16 cellular contexts compared by ENCODE assay signal in genomic region chr11:112610996-112611795, GRCh38.
A peak's percentile ranks its signal among the peaks of the same experiment; 100 is the strongest.
DNase-seq lines count a peak whose midpoint lies in the region; ATAC-seq, FAIRE-seq and TF ChIP-seq lines count a peak whose summit lies in the region.
"Had no signal": no experiment of that assay in that cellular context is flagged by ENCODE, and none has a peak within 500 bp of the region (broad histone marks: within the 10 kb centered on the region; RNA-seq: fewer than 3 reads in every experiment).

No MANE protein-coding gene starts in this region.

- H3K4me2 ChIP-seq in SK-N-SH (peak overlapping the region; percentile 59), keratinocyte (ENCODE audit: control insufficient read depth, extremely low read depth, insufficient read depth, low read depth, low read length) (no peak overlapping the region)

- POLR2A ChIA-PET in SK-N-SH (lab: Yijun Ruan, JAX) = no interaction called here

- H4K20me1 ChIP-seq in SK-N-SH (ENCODE audit: insufficient read depth) (no peaks in the 10 kb centered on the region), keratinocyte (ENCODE audit: control insufficient read depth, extremely low read depth, insufficient read depth, low read length) (no peaks in the 10 kb centered on the region)

- WGBS in SK-N-SH (ENCODE audit: low lambda C conversion rate) = 42% methylated on average over 5 of the region's 6 CpGs
- WGBS in esophagus squamous epithelium, 2 donors = 59 to 71% methylated on average over 4 to 5 of the region's 6 CpGs

- DNase-seq in DMS79 treated with DMSO at 0.1 percent for 48 hours (lab: John Stamatoyannopoulos, UW) = peak; percentile 93
- DNase-seq in NCI-H1694 treated with DMSO at 0.1 percent for 48 hours (lab: John Stamatoyannopoulos, UW) = peak; percentile 80
- no peak for DNase-seq in SK-N-SH
- no peak for DNase-seq in keratinocyte (ENCODE audit: low read depth, low spot score)
- no peak for DNase-seq in esophagus squamous epithelium (lab: John Stamatoyannopoulos, UW)
- DNase-seq in colonic mucosa = no peak
- DNase-seq in stimulated activated CD4-positive, alpha-beta T cell treated with anti-CD3 and anti-CD28 coated beads, Interleukin-15, amount 100 ng/mL, for 24 hours = no peak
- DNase-seq: activated B cell treated with CpG ODN at 0.5 μM for 24 hours, mesenchymal stem cell, NCI-H146, occipital lobe had no signal

- peaks cover 18% of the 10 kb centered on the region for H3F3A ChIP-seq in SK-N-SH (replicated peaks; ENCODE audit: insufficient read depth)

- no peaks in the 10 kb centered on the region for H3K9me1 ChIP-seq in keratinocyte (ENCODE audit: control insufficient read depth, extremely low read depth, insufficient read depth, low read length)

- H3K27me3 ChIP-seq in SK-N-SH (ENCODE audit: insufficient read depth) (no peaks in the 10 kb centered on the region), keratinocyte (ENCODE audit: control insufficient read depth, extremely low read depth, insufficient read depth, low read length) (no peaks in the 10 kb centered on the region), esophagus squamous epithelium (no peaks in the 10 kb centered on the region), colonic mucosa (no peaks in the 10 kb centered on the region)
- H3K27me3 ChIP-seq: vagina had no signal

- H3K9ac ChIP-seq in SK-N-SH = peak overlapping the region; percentile 14; the same call in 1 of the 2 replicates
- no peak overlapping the region for H3K9ac ChIP-seq in keratinocyte (ENCODE audit: control insufficient read depth, extremely low read depth, insufficient read depth, low read length)
- H3K9ac ChIP-seq in colonic mucosa (ENCODE audit: low read depth in 2 of 2, low read length in 2 of 2) = no peak overlapping the region

- no peak for ATAC-seq in activated T-helper 17 cell treated with anti-CD3 and anti-CD28 coated beads, Interleukin-2, amount 50 U/mL, for 72 hours (replicated peaks)

- H3K27me3 Mint-ChIP-seq in activated T-helper 17 cell treated with anti-CD3 and anti-CD28 coated beads, Interleukin-2, amount 50 U/mL, for 72 hours = peaks cover 21% of the 10 kb centered on the region

- CTCF ChIA-PET in SK-N-SH (lab: Yijun Ruan, JAX) = interaction anchor here (1.5 kb wide), 1 partner anchor 678 kb away, joined by 7 read pairs; no protein-coding TSS in a partner anchor

- intact Hi-C loops in esophagus squamous epithelium (cut with DNase I) = no loop called here
- intact Hi-C loops in colonic mucosa (cut with DNase I) = no loop called here

- no peaks in the 10 kb centered on the region for H3K9me2 ChIP-seq in SK-N-SH

- H3K27ac ChIP-seq in SK-N-SH (ENCODE audit: low read depth in 2 of 2, low read length in 1 of 2) = peak overlapping the region; percentile 96 to 97
- H3K27ac ChIP-seq in keratinocyte (ENCODE audit: control insufficient read depth, insufficient read depth, low read length) = no peak overlapping the region
- H3K27ac ChIP-seq in esophagus squamous epithelium = no peak overlapping the region
- no peak overlapping the region for H3K27ac ChIP-seq in colonic mucosa
- H3K27ac ChIP-seq: coronary artery, vagina had no signal

- H3K4me1 ChIP-seq in SK-N-SH (ENCODE audit: control insufficient read depth in 1 of 2, insufficient read depth in 2 of 2, low read depth in 1 of 2, low read length in 1 of 2) (peaks cover 36 to 58% of the 10 kb centered on the region in 2 experiments), keratinocyte (ENCODE audit: control insufficient read depth, extremely low read depth, insufficient read depth, low read length) (peaks cover 51% of the 10 kb centered on the region), esophagus squamous epithelium (peaks cover 24 to 53% (median 30%) of the 10 kb centered on the region in 3 donors), colonic mucosa (no peaks in the 10 kb centered on the region)

- no peak for TF ChIP-seq POLR2A in esophagus squamous epithelium (IDR thresholded peaks at IDR 0.05)

- H3K9me3 Mint-ChIP-seq in activated T-helper 17 cell treated with anti-CD3 and anti-CD28 coated beads, Interleukin-2, amount 50 U/mL, for 72 hours = no peaks in the 10 kb centered on the region
- H3K9me3 Mint-ChIP-seq: activated B cell treated with CpG ODN at 0.5 μM for 24 hours; stimulated activated naive CD8-positive, alpha-beta T cell treated with anti-CD3 and anti-CD28 coated beads, Interleukin-15, Interleukin-2, amounts not matched to agents 100 ng/mL and 50 ng/mL, for 24 hours had no signal

- H2AFZ ChIP-seq in SK-N-SH (ENCODE audit: low read depth) (no peak overlapping the region), keratinocyte (ENCODE audit: control insufficient read depth, low read length) (peak overlapping the region; percentile 5)

- H3K4me1 Mint-ChIP-seq in activated T-helper 17 cell treated with anti-CD3 and anti-CD28 coated beads, Interleukin-2, amount 50 U/mL, for 72 hours = no peaks in the 10 kb centered on the region
- H3K4me1 Mint-ChIP-seq: activated B cell treated with CpG ODN at 0.5 μM for 24 hours had no signal

- H3K27ac Mint-ChIP-seq in activated T-helper 17 cell treated with anti-CD3 and anti-CD28 coated beads, Interleukin-2, amount 50 U/mL, for 72 hours = no peak overlapping the region
- H3K27ac Mint-ChIP-seq: activated B cell treated with CpG ODN at 0.5 μM for 24 hours; activated naive CD8-positive, alpha-beta T cell; stimulated activated naive CD8-positive, alpha-beta T cell treated with anti-CD3 and anti-CD28 coated beads, Interleukin-15, Interleukin-2, amounts not matched to agents 100 ng/mL and 50 ng/mL, for 24 hours had no signal

- TF ChIP-seq CTCF in SK-N-SH (IDR thresholded peaks at IDR 0.05) (no peak), keratinocyte (optimal IDR thresholded peaks at IDR 0.05 in 1 of 3, IDR thresholded peaks at IDR 0.05 in 1 of 3, conservative IDR thresholded peaks at IDR 0.05 in 1 of 3; ENCODE audit: extremely low read depth in 1 of 3, insufficient read depth in 2 of 3, low read length in 3 of 3) (no peak), esophagus squamous epithelium (IDR thresholded peaks at IDR 0.05) (no peak), colonic mucosa (IDR thresholded peaks at IDR 0.05) (no peak)

- H3K79me2 ChIP-seq in SK-N-SH (ENCODE audit: insufficient read depth) (no peaks in the 10 kb centered on the region), keratinocyte (ENCODE audit: control insufficient read depth, insufficient read depth, low read length) (no peaks in the 10 kb centered on the region)

- H3K4me3 Mint-ChIP-seq in activated T-helper 17 cell treated with anti-CD3 and anti-CD28 coated beads, Interleukin-2, amount 50 U/mL, for 72 hours = no peak overlapping the region
- H3K4me3 Mint-ChIP-seq: activated B cell treated with CpG ODN at 0.5 μM for 24 hours; activated naive CD8-positive, alpha-beta T cell; stimulated activated naive CD8-positive, alpha-beta T cell treated with anti-CD3 and anti-CD28 coated beads, Interleukin-15, Interleukin-2, amounts not matched to agents 100 ng/mL and 50 ng/mL, for 24 hours had no signal

- TF ChIP-seq EP300 in SK-N-SH (IDR thresholded peaks at IDR 0.05; ENCODE audit: borderline replicate concordance in 1 of 2, low read depth in 1 of 2, low read length in 1 of 2) = peak in 1 of 2 experiments; percentile 59; a peak in 1 of 4 replicates

- dilution Hi-C loops in keratinocyte (cut with MboI; ENCODE audit: extremely low pct_ligation_motif_present, low sequenced_read_pairs) = no loop called here

- FAIRE-seq in keratinocyte (lab: Jason Lieb, UNC) = peak; percentile 26

- H3K4me3 ChIP-seq in SK-N-SH (ENCODE audit: low read depth in 2 of 2, low read length in 1 of 2) = no peak overlapping the region
- H3K4me3 ChIP-seq in keratinocyte (ENCODE audit: control insufficient read depth in 2 of 3, extremely low read depth in 1 of 3, insufficient read depth in 2 of 3, low read depth in 1 of 3, low read length in 3 of 3) = no peak overlapping the region
- no peak overlapping the region for H3K4me3 ChIP-seq in esophagus squamous epithelium
- H3K4me3 ChIP-seq in colonic mucosa = no peak overlapping the region
- H3K4me3 ChIP-seq: coronary artery, vagina had no signal

- TF ChIP-seq RAD21 in SK-N-SH (IDR thresholded peaks at IDR 0.05; ENCODE audit: low read length) = no peak

- no peaks in the 10 kb centered on the region for H3K9me3 ChIP-seq in SK-N-SH
- no peaks in the 10 kb centered on the region for H3K9me3 ChIP-seq in keratinocyte (ENCODE audit: control insufficient read depth, low read depth, low read length)
- no peaks in the 10 kb centered on the region for H3K9me3 ChIP-seq in esophagus squamous epithelium
- no peaks in the 10 kb centered on the region for H3K9me3 ChIP-seq in colonic mucosa
- H3K9me3 ChIP-seq: vagina had no signal

- H3K36me3 Mint-ChIP-seq in activated T-helper 17 cell treated with anti-CD3 and anti-CD28 coated beads, Interleukin-2, amount 50 U/mL, for 72 hours (ENCODE audit: low read depth) = no peaks in the 10 kb centered on the region
- H3K36me3 Mint-ChIP-seq: activated naive CD8-positive, alpha-beta T cell had no signal

- H3K36me3 ChIP-seq in SK-N-SH (replicated peaks in 1 of 2; ENCODE audit: control insufficient read depth in 1 of 2, insufficient read depth in 2 of 2, low read length in 1 of 2) (no peaks in the 10 kb centered on the region), keratinocyte (ENCODE audit: control insufficient read depth in 2 of 2, extremely low read depth in 1 of 2, insufficient read depth in 2 of 2, low read length in 2 of 2) (no peaks in the 10 kb centered on the region), esophagus squamous epithelium (no peaks in the 10 kb centered on the region), colonic mucosa (no peaks in the 10 kb centered on the region)
- H3K36me3 ChIP-seq: vagina had no signal

TF ChIP-seq in SK-N-SH, 30 proteins besides CTCF, POLR2A, EP300 and RAD21 (continues in another document):
- TF ChIP-seq RFX5 (IDR thresholded peaks at IDR 0.05; ENCODE audit: low read length) = no peak
- no peak for TF ChIP-seq USF1 (IDR thresholded peaks at IDR 0.05; ENCODE audit: borderline replicate concordance, low read depth)
- TF ChIP-seq SMC3 (IDR thresholded peaks at IDR 0.05; ENCODE audit: low read depth, low read length) = no peak
- TF ChIP-seq RCOR1 (IDR thresholded peaks at IDR 0.05; ENCODE audit: low read length) = no peak
- TF ChIP-seq MXI1 (IDR thresholded peaks at IDR 0.05; ENCODE audit: low read depth, low read length) = no peak

Comparison
In these comparisons a context has a peak if more than half of its experiments do, and no peak if none do; other contexts are left out.
1. DNase-seq: peak in DMS79 treated with DMSO at 0.1 percent for 48 hours (single experiment) and NCI-H1694 treated with DMSO at 0.1 percent for 48 hours (single experiment); none in SK-N-SH (single experiment), keratinocyte (single experiment), esophagus squamous epithelium (single experiment), colonic mucosa (single experiment) and stimulated activated CD4-positive, alpha-beta T cell treated with anti-CD3 and anti-CD28 coated beads, Interleukin-15, amount 100 ng/mL, for 24 hours (single experiment).
2. H3K27ac ChIP-seq: peak in SK-N-SH (2 of 2); none in keratinocyte (single experiment), esophagus squamous epithelium (0 of 4) and colonic mucosa (single experiment).